In genomic region chr15:74390552-74391288, GRCh38 we compare ENCODE assay signal across 1 cellular context.
A peak's percentile ranks its signal among the peaks of the same experiment; 100 is the strongest.
TF ChIP-seq lines count a peak whose summit lies in the region.

No MANE protein-coding gene starts in this region.

TF ChIP-seq in K562, 482 proteins besides CTCF, POLR2A, EP300 and RAD21 (continued from another document and continues in another):
- TF ChIP-seq CHD4 (IDR thresholded peaks at IDR 0.05; ENCODE audit: insufficient read depth, insufficient replicate concordance, low read depth, low read length, poor library complexity, severe bottlenecking) = no peak
- TF ChIP-seq ZC3H11A (IDR thresholded peaks at IDR 0.05; ENCODE audit: low read depth, low read length) = no peak
- no peak for TF ChIP-seq NFATC3 (IDR thresholded peaks at IDR 0.05)
- peak; percentile 38; the same call in 1 of the 2 replicates for TF ChIP-seq BCOR (IDR thresholded peaks at IDR 0.05)
- no peak for TF ChIP-seq BMI1 (IDR thresholded peaks at IDR 0.05; ENCODE audit: low read length)
- TF ChIP-seq REST (CRISPR knock-in tag; IDR thresholded peaks at IDR 0.05; ENCODE audit: low read depth) = no peak
- TF ChIP-seq NR4A1 (CRISPR knock-in tag; IDR thresholded peaks at IDR 0.05) = no peak
- peak; percentile 59; the same call in 1 of the 2 replicates for TF ChIP-seq NR4A1 (tag; IDR thresholded peaks at IDR 0.05)
- TF ChIP-seq NR3C1 (CRISPR knock-in tag; IDR thresholded peaks at IDR 0.05) = no peak
- no peak for TF ChIP-seq ZBTB33 (CRISPR knock-in tag; IDR thresholded peaks at IDR 0.05)
- TF ChIP-seq GABPA (tag; conservative IDR thresholded peaks at IDR 0.05; ENCODE audit: low read depth) = no peak
- no peak for TF ChIP-seq TCF7L2 (IDR thresholded peaks at IDR 0.05; ENCODE audit: low read depth, low read length)
- no peak for TF ChIP-seq ZNF507 (tag; conservative IDR thresholded peaks at IDR 0.05)
- TF ChIP-seq MAX (CRISPR knock-in tag; IDR thresholded peaks at IDR 0.05) = no peak
- no peak for TF ChIP-seq JUN (IDR thresholded peaks at IDR 0.05; ENCODE audit: borderline replicate concordance, low read depth, low read length)
- no peak for TF ChIP-seq JUN (CRISPR knock-in tag; IDR thresholded peaks at IDR 0.05; ENCODE audit: borderline replicate concordance)
- TF ChIP-seq ZNF75A (CRISPR knock-in tag; IDR thresholded peaks at IDR 0.05) = no peak
- TF ChIP-seq USF1 (CRISPR knock-in tag; IDR thresholded peaks at IDR 0.05) = no peak
- no peak for TF ChIP-seq CHAMP1 (IDR thresholded peaks at IDR 0.05)
- TF ChIP-seq LEF1 (IDR thresholded peaks at IDR 0.05) = no peak
- TF ChIP-seq ZBTB49 (CRISPR knock-in tag; IDR thresholded peaks at IDR 0.05; ENCODE audit: borderline replicate concordance) = no peak
- no peak for TF ChIP-seq HMG20A (CRISPR knock-in tag; conservative IDR thresholded peaks at IDR 0.05)
- TF ChIP-seq CBX5 (IDR thresholded peaks at IDR 0.05; ENCODE audit: borderline replicate concordance, low read depth) = no peak
- no peak for TF ChIP-seq ZC3H8 (IDR thresholded peaks at IDR 0.05)
- TF ChIP-seq ZNF512 (tag; IDR thresholded peaks at IDR 0.05) = no peak
- no peak for TF ChIP-seq ARNT (IDR thresholded peaks at IDR 0.05)
- no peak for TF ChIP-seq HLTF (IDR thresholded peaks at IDR 0.05)
- TF ChIP-seq ZBTB9 (CRISPR knock-in tag; IDR thresholded peaks at IDR 0.05) = no peak
- TF ChIP-seq NELFE (IDR thresholded peaks at IDR 0.05; ENCODE audit: insufficient read depth, insufficient read length) = no peak
- no peak for TF ChIP-seq FOXK1 (CRISPR knock-in tag; IDR thresholded peaks at IDR 0.05; ENCODE audit: borderline replicate concordance)
- no peak for TF ChIP-seq ESRRB (CRISPR knock-in tag; IDR thresholded peaks at IDR 0.05; ENCODE audit: borderline replicate concordance)
- no peak for TF ChIP-seq MEF2D (tag; conservative IDR thresholded peaks at IDR 0.05; ENCODE audit: low read depth)
- no peak for TF ChIP-seq ZNF197 (CRISPR knock-in tag; IDR thresholded peaks at IDR 0.05; ENCODE audit: low read depth)
- TF ChIP-seq PREB (CRISPR knock-in tag; IDR thresholded peaks at IDR 0.05) = no peak
- no peak for TF ChIP-seq ZNF778 (CRISPR knock-in tag; IDR thresholded peaks at IDR 0.05)
- TF ChIP-seq ZSCAN29 (IDR thresholded peaks at IDR 0.05) = no peak
- TF ChIP-seq ZNF324 (CRISPR knock-in tag; IDR thresholded peaks at IDR 0.05) = no peak
- TF ChIP-seq RNF219 (CRISPR knock-in tag; IDR thresholded peaks at IDR 0.05) = no peak
- no peak for TF ChIP-seq SREBF1 (IDR thresholded peaks at IDR 0.05; ENCODE audit: borderline replicate concordance, low read depth, low read length)
- TF ChIP-seq ZNF12 (CRISPR knock-in tag; IDR thresholded peaks at IDR 0.05) = no peak
- no peak; the same call in 1 of the 2 replicates for TF ChIP-seq DMBX1 (CRISPR knock-in tag; IDR thresholded peaks at IDR 0.05; ENCODE audit: borderline replicate concordance)
- no peak for TF ChIP-seq BRF1 (IDR thresholded peaks at IDR 0.05; ENCODE audit: borderline replicate concordance, extremely low read depth, insufficient read length)
- no peak for TF ChIP-seq SNAPC5 (CRISPR knock-in tag; IDR thresholded peaks at IDR 0.05)
- no peak for TF ChIP-seq E2F6 (IDR thresholded peaks at IDR 0.05; ENCODE audit: borderline replicate concordance in 1 of 2, extremely low read depth in 1 of 2, insufficient read depth in 1 of 2, insufficient read length in 1 of 2, low read depth in 1 of 2, low read length in 1 of 2, poor library complexity in 1 of 2, severe bottlenecking in 1 of 2)
